26 cellular contexts compared by ENCODE assay signal in genomic region chr1:47999097-47999496, GRCh38. TPM values are rescaled to one million over a fixed set of nuclear protein-coding genes. Genes with fewer than 3 reads are reported as not detected.
DNase-seq lines count a peak whose midpoint lies in the region; ATAC-seq, FAIRE-seq and TF ChIP-seq lines count a peak whose summit lies in the region.
"Had no signal": no experiment of that assay in that cellular context is flagged by ENCODE, and none has a peak within 500 bp of the region (broad histone marks: within the 10 kb centered on the region; RNA-seq: fewer than 3 reads in every experiment).

No MANE protein-coding gene starts in this region.

- no peak overlapping the region for H3K4me3 ChIP-seq in IMR-90 (ENCODE audit: insufficient read depth, low read depth, low read length)
- no peak overlapping the region for H3K4me3 ChIP-seq in H1 (ENCODE audit: extremely low read depth in 1 of 4, insufficient read depth in 2 of 4, low read depth in 3 of 4, low read length in 4 of 4)
- no peak overlapping the region for H3K4me3 ChIP-seq in osteoblast (ENCODE audit: insufficient read depth, low read length)
- H3K4me3 ChIP-seq in vagina, result no peak overlapping the region
- H3K4me3 ChIP-seq: A549; BLaER1 treated with 17β-estradiol and CSF1 and Interleukin-3, amounts not matched to agents 10 nM and 100 nM had no signal

- no CpG with 5 or more reads among the region's 4 CpGs for WGBS in IMR-90 (ENCODE audit: extremely low coverage in 2 of 2, insufficient read length in 1 of 2), 2 experiments
- WGBS in H1 (ENCODE audit: extremely low coverage in 1 of 2, insufficient coverage in 1 of 2, insufficient read length in 1 of 2, insufficient replicate concordance in 2 of 2, low coverage in 1 of 2, low lambda C conversion rate in 2 of 2, missing lambda C conversion rate in 1 of 2), 2 experiments, result 86% methylated on average over 4 of the region's 4 CpGs; no CpG with 5 or more reads in 1 of the 2 experiments

- H4K91ac ChIP-seq in IMR-90 (ENCODE audit: insufficient read depth, low read depth, low read length), result no peak overlapping the region
- no peak overlapping the region for H4K91ac ChIP-seq in H1 (replicated peaks; ENCODE audit: insufficient read length, low read length)

- BruUV-seq in IMR-90 (replicated peaks; lab: Mats Ljungman, UMichigan), result no TSS peak

- H3K23ac ChIP-seq in IMR-90 (ENCODE audit: low read depth, low read length) (no peak overlapping the region), H1 (ENCODE audit: insufficient read length) (no peak overlapping the region)

- no peak overlapping the region for H3K9ac ChIP-seq in IMR-90 (ENCODE audit: low read depth, low read length)
- H3K9ac ChIP-seq in H1 (replicated peaks in 1 of 4; ENCODE audit: extremely low read depth in 1 of 4, low read depth in 3 of 4, low read length in 3 of 4), result no peak overlapping the region
- H3K9ac ChIP-seq: BLaER1 treated with 17β-estradiol and CSF1 and Interleukin-3, amounts not matched to agents 10 nM and 100 nM had no signal

- no peak for DNase-seq in IMR-90
- DNase-seq in H1 (ENCODE audit: low read depth in 1 of 2, low spot score in 2 of 2), result no peak
- peak; percentile 69 for DNase-seq in osteoblast (ENCODE audit: insufficient read length, low spot score, missing footprints)
- DNase-seq in vagina (ENCODE audit: extremely low spot score in 2 of 2), result peak; percentile 70 to 86
- no peak for DNase-seq in DMS79 treated with DMSO at 0.1 percent for 48 hours (lab: John Stamatoyannopoulos, UW)
- no peak for DNase-seq in substantia nigra (lab: John Stamatoyannopoulos, UW)
- DNase-seq: 8988T; ACHN; AML-193; BE2C; CD4-positive, alpha-beta T cell; CD8-positive, alpha-beta memory T cell; DMS 273 treated with DMSO at 0.1 percent for 48 hours; DMS79; GF-D8; GOT3 had no signal

- H4K20me1 ChIP-seq in IMR-90 (ENCODE audit: insufficient read depth, low read length) (no peaks in the 10 kb centered on the region), H1 (replicated peaks in 1 of 2; ENCODE audit: control insufficient read depth in 1 of 2, insufficient read depth in 2 of 2, low read length in 2 of 2) (no peaks in the 10 kb centered on the region), osteoblast (ENCODE audit: insufficient read depth, low read length) (no peaks in the 10 kb centered on the region)

- no peak for TF ChIP-seq EP300 in H1 (IDR thresholded peaks at IDR 0.05; ENCODE audit: borderline replicate concordance in 1 of 2, low read depth in 2 of 2, low read length in 2 of 2)

- no peak overlapping the region for H2BK5ac ChIP-seq in IMR-90 (ENCODE audit: low read depth, low read length, poor library complexity, severe bottlenecking)
- H2BK5ac ChIP-seq in H1 (ENCODE audit: low read depth, low read length), result no peak overlapping the region

- H2BK120ac ChIP-seq in IMR-90 (ENCODE audit: low read depth, low read length), result no peak overlapping the region
- no peak overlapping the region for H2BK120ac ChIP-seq in H1 (replicated peaks; ENCODE audit: low read depth, low read length)

- peaks cover 8% of the 10 kb centered on the region; the same call in 1 of the 2 replicates for H3K23me2 ChIP-seq in H1 (ENCODE audit: low read depth, low read length)

- dilution Hi-C loops in IMR-90 (cut with HindIII; ENCODE audit: low sequenced_read_pairs, unreplicated experiment), result no loop called here

- no peak overlapping the region for H3K14ac ChIP-seq in IMR-90 (replicated peaks; ENCODE audit: low read depth, low read length)
- H3K14ac ChIP-seq in H1 (ENCODE audit: insufficient read length), result no peak overlapping the region

- H2AK5ac ChIP-seq in IMR-90 (ENCODE audit: low read depth, low read length) (no peak overlapping the region), H1 (ENCODE audit: low read depth, low read length) (0 out of 2 replicates have a peak overlapping the region, but pooled peaks have one; percentile 8)

- H2AK9ac ChIP-seq in IMR-90 (replicated peaks; ENCODE audit: low read depth, low read length, poor library complexity), result no peak overlapping the region

- peaks cover 30% of the 10 kb centered on the region for H3K27me3 ChIP-seq in IMR-90 (ENCODE audit: control insufficient read depth, insufficient read depth, low read length)
- H3K27me3 ChIP-seq in H1 (replicated peaks in 1 of 4; ENCODE audit: control insufficient read depth in 3 of 4, extremely low read depth in 1 of 4, insufficient read depth in 3 of 4, low read length in 3 of 4), result peaks cover 0 to 30% (median 25%) of the 10 kb centered on the region in 4 experiments; a peak in 6 of 7 replicates
- peaks cover 48% of the 10 kb centered on the region for H3K27me3 ChIP-seq in osteoblast (ENCODE audit: insufficient read depth, low read length)
- no peaks in the 10 kb centered on the region for H3K27me3 ChIP-seq in vagina

- H4K5ac ChIP-seq in IMR-90 (ENCODE audit: low read depth, low read length) (no peak overlapping the region), H1 (ENCODE audit: insufficient read length, low read depth, low read length) (no peak overlapping the region)

- H2BK12ac ChIP-seq in H1 (ENCODE audit: low read depth, low read length), result 0 out of 2 replicates have a peak overlapping the region, but pooled peaks have one; percentile 84

- in situ Hi-C loops in IMR-90 (cut with MboI; ENCODE audit: low sequenced_read_pairs), result no loop called here

- POLR2A ChIA-PET in IMR-90 (lab: Charles Lee; ENCODE audit: unreplicated experiment), result no interaction called here
- POLR2A ChIA-PET in H1 (lab: Charles Lee; ENCODE audit: partially characterized antibody), result interaction anchor here (2.2 kb wide), 1 partner anchor 63 kb away, joined by 12 read pairs; no protein-coding TSS in a partner anchor

- H3K4ac ChIP-seq in IMR-90 (ENCODE audit: low read depth, low read length), result no peak overlapping the region
- H3K4ac ChIP-seq in H1 (replicated peaks; ENCODE audit: insufficient read length, low read depth, low read length), result no peak overlapping the region

- no peaks in the 10 kb centered on the region for H3K79me1 ChIP-seq in IMR-90 (ENCODE audit: low read depth in 1 of 2, low read length in 2 of 2)
- H3K79me1 ChIP-seq in H1 (ENCODE audit: low read depth, low read length), result no peaks in the 10 kb centered on the region

- H3K56ac ChIP-seq in IMR-90 (ENCODE audit: extremely low read depth, insufficient read depth, low read length) (no peak overlapping the region), H1 (replicated peaks; ENCODE audit: insufficient read length, low read depth, low read length) (no peak overlapping the region)

- H3K27ac ChIP-seq in IMR-90 (ENCODE audit: insufficient read depth, low read length), result no peak overlapping the region
- no peak overlapping the region for H3K27ac ChIP-seq in H1 (ENCODE audit: low read depth, low read length)
- H3K27ac ChIP-seq in osteoblast (ENCODE audit: low read depth, low read length), result no peak overlapping the region
- H3K27ac ChIP-seq in vagina, result no peak overlapping the region
- H3K27ac ChIP-seq in substantia nigra (ENCODE audit: low read depth, low read length, poor library complexity, severe bottlenecking), result no peak overlapping the region
- H3K27ac ChIP-seq: A549; BLaER1 treated with 17β-estradiol and CSF1 and Interleukin-3, amounts not matched to agents 10 nM and 100 nM had no signal

- intact Hi-C loops in IMR-90 (cut with micrococcal nuclease), result loop anchor here (10.0 kb wide), 1 partner anchor 206 kb away; no protein-coding TSS in a partner anchor
- intact Hi-C loops in vagina (cut with DNase I), result loop anchor here (5.0 kb wide), 1 partner anchor 212 kb away; no protein-coding TSS in a partner anchor

- no peaks in the 10 kb centered on the region for H3K9me1 ChIP-seq in IMR-90 (ENCODE audit: insufficient read depth, low read length)

- H2BK15ac ChIP-seq in IMR-90 (ENCODE audit: low read depth, low read length), result no peak overlapping the region
- H2BK15ac ChIP-seq in H1 (ENCODE audit: low read length), result no peak overlapping the region

- H3K4me2 ChIP-seq in IMR-90 (ENCODE audit: low read depth, low read length), result no peak overlapping the region
- no peak overlapping the region for H3K4me2 ChIP-seq in H1 (ENCODE audit: insufficient read depth in 1 of 2, low read depth in 2 of 2, low read length in 2 of 2)
- no peak overlapping the region for H3K4me2 ChIP-seq in osteoblast (ENCODE audit: insufficient read depth, low read length)
- H3K4me2 ChIP-seq: A549; BLaER1 treated with 17β-estradiol and CSF1 and Interleukin-3, amounts not matched to agents 10 nM and 100 nM had no signal

- H3K4me1 ChIP-seq in IMR-90 (ENCODE audit: control insufficient read depth, insufficient read depth, low read length), result no peaks in the 10 kb centered on the region
- peaks cover 5 to 19% (median 14%) of the 10 kb centered on the region in 4 experiments for H3K4me1 ChIP-seq in H1 (replicated peaks in 1 of 4; ENCODE audit: control insufficient read depth in 3 of 4, insufficient read depth in 4 of 4, low read length in 3 of 4)
- H3K4me1 ChIP-seq in osteoblast (ENCODE audit: insufficient read depth, low read length), result peaks cover 3% of the 10 kb centered on the region
- peaks cover 21% of the 10 kb centered on the region for H3K4me1 ChIP-seq in vagina
- H3K4me1 ChIP-seq: A549, BE2C had no signal

- no peaks in the 10 kb centered on the region for H3K9me3 ChIP-seq in IMR-90 (ENCODE audit: control insufficient read depth, insufficient read depth, low read length)
- H3K9me3 ChIP-seq in H1 (ENCODE audit: insufficient read depth in 2 of 2, low read depth in 1 of 2, low read length in 1 of 2), result no peaks in the 10 kb centered on the region
- no peaks in the 10 kb centered on the region for H3K9me3 ChIP-seq in osteoblast (ENCODE audit: low read depth, low read length)
- no peaks in the 10 kb centered on the region for H3K9me3 ChIP-seq in vagina
- H3K9me3 ChIP-seq: A549; BE2C; BLaER1 treated with 17β-estradiol and CSF1 and Interleukin-3, amounts not matched to agents 10 nM and 100 nM had no signal

- no peak for TF ChIP-seq POLR2A in IMR-90 (IDR thresholded peaks at IDR 0.05; ENCODE audit: low read depth, low read length)
- TF ChIP-seq POLR2A in H1 (IDR thresholded peaks at IDR 0.05; ENCODE audit: control extremely low read depth in 1 of 2, low read depth in 2 of 2, low read length in 2 of 2), result no peak
- TF ChIP-seq POLR2A in vagina (IDR thresholded peaks at IDR 0.05), result no peak

- H3K79me2 ChIP-seq in H1 (ENCODE audit: control insufficient read depth in 1 of 2, insufficient read depth in 2 of 2, low read length in 2 of 2), result no peaks in the 10 kb centered on the region
- no peaks in the 10 kb centered on the region for H3K79me2 ChIP-seq in osteoblast (ENCODE audit: insufficient read depth, low read length)

- H3K18ac ChIP-seq in IMR-90 (ENCODE audit: low read depth, low read length) (no peak overlapping the region), H1 (ENCODE audit: extremely low read depth, low read length) (no peak overlapping the region; the same call in 1 of the 2 replicates)

- FAIRE-seq in H1 (lab: Jason Lieb, UNC), result no peak
- FAIRE-seq: A549, D721Med, GM12891, GM18507 had no signal

- TF ChIP-seq CTCF in IMR-90 (conservative IDR thresholded peaks at IDR 0.05; ENCODE audit: low read depth, low read length), result no peak
- no peak for TF ChIP-seq CTCF in H1 (IDR thresholded peaks at IDR 0.05; ENCODE audit: control extremely low read depth in 1 of 3, insufficient read depth in 1 of 3, low read depth in 1 of 3, low read length in 3 of 3)
- TF ChIP-seq CTCF in osteoblast (IDR thresholded peaks at IDR 0.05; ENCODE audit: extremely low read depth, low read depth, low read length), result no peak
- no peak for TF ChIP-seq CTCF in vagina (IDR thresholded peaks at IDR 0.05)

- CTCF ChIA-PET in IMR-90 (lab: Yijun Ruan, JAX) (no interaction called here), H1 (lab: Charles Lee; ENCODE audit: partially characterized antibody) (interaction anchor here (0.5 to 8.2 kb wide), 31 partner anchors 8 to 500 kb away, joined by 3 to 158 read pairs (median 6); no protein-coding TSS in a partner anchor)

- TF ChIP-seq RAD21 in IMR-90 (IDR thresholded peaks at IDR 0.05; ENCODE audit: low read length) (no peak), H1 (IDR thresholded peaks at IDR 0.05 in 1 of 2, conservative IDR thresholded peaks at IDR 0.05 in 1 of 2; ENCODE audit: low read depth in 2 of 2, low read length in 2 of 2) (no peak)

- H3K36me3 ChIP-seq in IMR-90 (ENCODE audit: control insufficient read depth, insufficient read depth, low read length), result no peaks in the 10 kb centered on the region
- 0 out of 8 replicates have a peak, but pooled peaks cover 0 to under 1% (median 0%) of the 10 kb centered on the region in 4 experiments for H3K36me3 ChIP-seq in H1 (ENCODE audit: control insufficient read depth in 2 of 4, insufficient read depth in 4 of 4, low read length in 3 of 4)
- H3K36me3 ChIP-seq in osteoblast (ENCODE audit: insufficient read depth, low read length), result no peaks in the 10 kb centered on the region
- no peaks in the 10 kb centered on the region for H3K36me3 ChIP-seq in vagina
- H3K36me3 ChIP-seq: BE2C; BLaER1 treated with 17β-estradiol and CSF1 and Interleukin-3, amounts not matched to agents 10 nM and 100 nM had no signal

- H2AFZ ChIP-seq in IMR-90 (replicated peaks; ENCODE audit: low read length, poor library complexity) (peak overlapping the region; percentile 32), H1 (ENCODE audit: low read length) (no peak overlapping the region), osteoblast (ENCODE audit: low read length) (no peak overlapping the region)

- H2BK20ac ChIP-seq in IMR-90 (ENCODE audit: low read depth, low read length) (no peak overlapping the region), H1 (ENCODE audit: low read length) (0 out of 2 replicates have a peak overlapping the region, but pooled peaks have one; percentile 90)

- no peak overlapping the region for H4K8ac ChIP-seq in IMR-90 (ENCODE audit: low read depth in 2 of 2, low read length in 2 of 2)
- no peak overlapping the region for H4K8ac ChIP-seq in H1 (ENCODE audit: extremely low read depth, insufficient read depth, low read length)

- no peak for ATAC-seq in IMR-90 (ENCODE audit: low read depth)
- ATAC-seq in GM18867 (IDR thresholded peaks at IDR 0.05; ENCODE audit: unreplicated experiment), result no peak
- ATAC-seq: A549, HCT116 had no signal

RNA-seq across cellular contexts. Expression of gene TRABD2B, which starts 1.9 kb away (rescaled TPM):
- total RNA-seq in IMR-90 (2012; rRNA removed), result not detected in 2 replicates
- not detected in 2 replicates for polyA plus RNA-seq in IMR-90 (2012; rRNA removed)
- polyA plus RNA-seq in IMR-90 (2012; cell fraction: cytosol; rRNA removed), result not detected in 2 replicates
- not detected in 2 replicates for polyA plus RNA-seq in IMR-90 (2012; cell fraction: nucleus; rRNA removed; ENCODE audit: low replicate concordance)
- 3.4 and 3.5 TPM in 2 replicates for total RNA-seq in H1 (2021; fragmentation: NEBNext Ultra II Directional; extraction: Animal tissue kit (Norgen Biotek cat#: 25700))
- polyA plus RNA-seq in H1 (2011; rRNA removed), result 0.95 and 1.5 TPM in 2 replicates
- polyA plus RNA-seq in H1 (2011; cell fraction: cytosol; rRNA removed), result 0.59 TPM
- polyA plus RNA-seq in H1 (2011; cell fraction: nucleus; rRNA removed), result 2.6 TPM
- polyA plus RNA-seq in H1 (2012, experiment 1 of 2), result 1.6 to 3.5 TPM (median 2.1 TPM) in 4 replicates
- 1.1 TPM for polyA plus RNA-seq in H1 (2012, experiment 2 of 2)
- 2.1 TPM for polyA plus RNA-seq in H1 (2013, experiment 1 of 2)
- 2.1 TPM for polyA plus RNA-seq in H1 (2013, experiment 2 of 2)
- polyA minus RNA-seq in H1 (2011; rRNA and poly(A)+ RNA removed), result 0.98 and 1.3 TPM in 2 replicates
- 4.0 TPM for polyA minus RNA-seq in H1 (2011; cell fraction: cytosol; rRNA and poly(A)+ RNA removed)
- polyA minus RNA-seq in H1 (2011; cell fraction: nucleus; rRNA and poly(A)+ RNA removed), result 4.4 TPM
- under 0.01 TPM in 2 replicates for total RNA-seq in osteoblast
- 5.6 TPM for total RNA-seq in vagina
- total RNA-seq: CD4-positive, alpha-beta T cell; CD8-positive, alpha-beta memory T cell; Daoy; G401 had no signal
- polyA plus RNA-seq: CD14-positive monocyte; CD8-positive, alpha-beta memory T cell had no signal

Comparison
In these comparisons a context has a peak if more than half of its experiments do, and no peak if none do; other contexts are left out.
1. DNase-seq: peak in osteoblast (single experiment) and vagina (2 of 2); none in IMR-90 (single experiment), H1 (0 of 2), DMS79 treated with DMSO at 0.1 percent for 48 hours (single experiment) and substantia nigra (0 of 49).